In the genomic region with DNA sequence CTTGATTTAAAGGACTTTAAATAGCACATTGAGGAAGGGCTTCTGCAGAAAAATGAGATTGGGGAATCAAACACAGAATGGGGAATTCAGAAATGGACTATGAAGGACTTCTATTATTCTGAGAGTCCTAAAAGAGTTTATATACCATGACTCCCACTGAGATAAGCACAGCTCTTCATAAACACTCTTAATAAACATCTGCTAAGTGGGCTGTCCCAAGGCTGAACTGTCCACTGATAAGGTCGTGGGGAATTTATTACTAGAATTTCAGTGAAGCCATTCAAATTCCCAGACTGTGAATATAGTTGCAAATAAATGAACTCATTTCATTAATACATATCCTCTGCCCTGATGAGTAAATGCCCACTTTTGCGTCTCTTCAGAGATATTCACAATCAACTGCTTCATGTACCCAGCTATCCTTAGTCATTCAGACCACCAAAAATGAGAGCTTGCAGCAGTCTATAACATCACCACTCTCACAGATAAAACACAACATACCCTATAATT, we compare ENCODE assay signal across 20 cellular contexts.
DNase-seq lines count a peak whose midpoint lies in the region; ATAC-seq and TF ChIP-seq lines count a peak whose summit lies in the region.
"Had no signal": no experiment of that assay in that cellular context is flagged by ENCODE, and none has a peak within 500 bp of the region (broad histone marks: within the 10 kb centered on the region; RNA-seq: fewer than 3 reads in every experiment).

No MANE protein-coding gene starts in this region.

- no peak for TF ChIP-seq POLR2A in sigmoid colon (IDR thresholded peaks at IDR 0.05)

- no peak overlapping the region for H3K27ac ChIP-seq in sigmoid colon
- H3K27ac ChIP-seq: A549 had no signal

- DNase-seq in activated naive CD4-positive, alpha-beta T cell treated with anti-CD3 and anti-CD28 coated beads, Interleukin-2, amount 10 ng/mL, durations not matched to agents 7 days and 5 days, result no peak
- peak; percentile 34 for DNase-seq in RPMI7951 (ENCODE audit: low read depth)
- peak; percentile 74 for DNase-seq in foreskin melanocyte
- no peak for DNase-seq in sigmoid colon
- no peak for DNase-seq in activated naive CD4-positive, alpha-beta T cell (lab: John Stamatoyannopoulos, UW)
- DNase-seq: H7, HFFc6, KBM-7, MM.1S, NCI-H1092, NCI-H146, NCI-H2081 treated with DMSO at 0.1 percent for 48 hours, NCI-H226, NCI-H510A treated with DMSO at 0.1 percent for 48 hours, Right ventricle myocardium superior had no signal

- no peak for ATAC-seq in GM21390 (IDR thresholded peaks at IDR 0.05; ENCODE audit: unreplicated experiment)
- ATAC-seq: A549 had no signal

- CTCF ChIA-PET in activated naive CD4-positive, alpha-beta T cell treated with anti-CD3 and anti-CD28 coated beads, Interleukin-2, amount 10 ng/mL, durations not matched to agents 7 days and 5 days (lab: Charles Lee), result no interaction called here

- H3K27ac Mint-ChIP-seq in activated naive CD4-positive, alpha-beta T cell treated with anti-CD3 and anti-CD28 coated beads, Interleukin-2, amount 50 U/mL, for 24 hours, result peak overlapping the region; percentile 11
- H3K27ac Mint-ChIP-seq in activated naive CD4-positive, alpha-beta T cell treated with anti-CD3 and anti-CD28 coated beads, Interleukin-2, amount 10 ng/mL, durations not matched to agents 7 days and 5 days, result no peak overlapping the region
- H3K27ac Mint-ChIP-seq: B cell, CD14-positive monocyte, HFFc6 had no signal

- peaks cover 18% of the 10 kb centered on the region for H3K36me3 Mint-ChIP-seq in activated naive CD4-positive, alpha-beta T cell treated with anti-CD3 and anti-CD28 coated beads, Interleukin-2, amount 50 U/mL, for 24 hours
- peaks cover 22% of the 10 kb centered on the region for H3K36me3 Mint-ChIP-seq in activated naive CD4-positive, alpha-beta T cell treated with anti-CD3 and anti-CD28 coated beads, Interleukin-2, amount 10 ng/mL, durations not matched to agents 7 days and 5 days

- peaks cover 0 to 2% (median 0%) of the 10 kb centered on the region in 4 donors for H3K9me3 ChIP-seq in sigmoid colon
- H3K9me3 ChIP-seq: A549 had no signal

- 59 to 71% methylated on average over 2 of the region's 2 CpGs for WGBS in sigmoid colon, 2 donors

- H3K27me3 ChIP-seq in sigmoid colon, result no peaks in the 10 kb centered on the region

- peaks cover 9% of the 10 kb centered on the region for H3K9me3 Mint-ChIP-seq in activated naive CD4-positive, alpha-beta T cell treated with anti-CD3 and anti-CD28 coated beads, Interleukin-2, amount 50 U/mL, for 24 hours
- H3K9me3 Mint-ChIP-seq in activated naive CD4-positive, alpha-beta T cell treated with anti-CD3 and anti-CD28 coated beads, Interleukin-2, amount 10 ng/mL, durations not matched to agents 7 days and 5 days, result peaks cover 16% of the 10 kb centered on the region

- TF ChIP-seq EP300 in sigmoid colon (IDR thresholded peaks at IDR 0.05), result no peak

- H3K36me3 ChIP-seq in sigmoid colon, result no peaks in the 10 kb centered on the region

- H3K27me3 Mint-ChIP-seq in activated naive CD4-positive, alpha-beta T cell treated with anti-CD3 and anti-CD28 coated beads, Interleukin-2, amount 50 U/mL, for 24 hours, result no peaks in the 10 kb centered on the region
- H3K27me3 Mint-ChIP-seq in activated naive CD4-positive, alpha-beta T cell treated with anti-CD3 and anti-CD28 coated beads, Interleukin-2, amount 10 ng/mL, durations not matched to agents 7 days and 5 days, result no peaks in the 10 kb centered on the region
- H3K27me3 Mint-ChIP-seq: B cell had no signal

- H3K4me1 ChIP-seq in sigmoid colon, result peaks cover 0 to 22% (median 13%) of the 10 kb centered on the region in 4 donors
- H3K4me1 ChIP-seq: A549 had no signal

- H3K4me1 Mint-ChIP-seq in activated naive CD4-positive, alpha-beta T cell treated with anti-CD3 and anti-CD28 coated beads, Interleukin-2, amount 50 U/mL, for 24 hours, result peaks cover 41% of the 10 kb centered on the region
- peaks cover 3% of the 10 kb centered on the region for H3K4me1 Mint-ChIP-seq in activated naive CD4-positive, alpha-beta T cell treated with anti-CD3 and anti-CD28 coated beads, Interleukin-2, amount 10 ng/mL, durations not matched to agents 7 days and 5 days
- H3K4me1 Mint-ChIP-seq: B cell had no signal

- TF ChIP-seq CTCF in sigmoid colon (IDR thresholded peaks at IDR 0.05), result no peak

- intact Hi-C loops in sigmoid colon (cut with DNase I), result no loop called here

- no peak overlapping the region for H3K4me3 ChIP-seq in sigmoid colon
- H3K4me3 ChIP-seq: A549 had no signal

- no peak overlapping the region for H3K4me3 Mint-ChIP-seq in activated naive CD4-positive, alpha-beta T cell treated with anti-CD3 and anti-CD28 coated beads, Interleukin-2, amount 50 U/mL, for 24 hours
- no peak overlapping the region for H3K4me3 Mint-ChIP-seq in activated naive CD4-positive, alpha-beta T cell treated with anti-CD3 and anti-CD28 coated beads, Interleukin-2, amount 10 ng/mL, durations not matched to agents 7 days and 5 days
- H3K4me3 Mint-ChIP-seq: B cell, CD14-positive monocyte, HFFc6 had no signal

Comparison
In these comparisons a context has a peak if more than half of its experiments do, and no peak if none do; other contexts are left out.
1. DNase-seq: peak in RPMI7951 (single experiment) and foreskin melanocyte (single experiment); none in activated naive CD4-positive, alpha-beta T cell treated with anti-CD3 and anti-CD28 coated beads, Interleukin-2, amount 10 ng/mL, durations not matched to agents 7 days and 5 days (single experiment), sigmoid colon (single experiment) and activated naive CD4-positive, alpha-beta T cell (0 of 4).